Comparison of ENCODE assay signal across 8 cellular contexts in the genomic region with DNA sequence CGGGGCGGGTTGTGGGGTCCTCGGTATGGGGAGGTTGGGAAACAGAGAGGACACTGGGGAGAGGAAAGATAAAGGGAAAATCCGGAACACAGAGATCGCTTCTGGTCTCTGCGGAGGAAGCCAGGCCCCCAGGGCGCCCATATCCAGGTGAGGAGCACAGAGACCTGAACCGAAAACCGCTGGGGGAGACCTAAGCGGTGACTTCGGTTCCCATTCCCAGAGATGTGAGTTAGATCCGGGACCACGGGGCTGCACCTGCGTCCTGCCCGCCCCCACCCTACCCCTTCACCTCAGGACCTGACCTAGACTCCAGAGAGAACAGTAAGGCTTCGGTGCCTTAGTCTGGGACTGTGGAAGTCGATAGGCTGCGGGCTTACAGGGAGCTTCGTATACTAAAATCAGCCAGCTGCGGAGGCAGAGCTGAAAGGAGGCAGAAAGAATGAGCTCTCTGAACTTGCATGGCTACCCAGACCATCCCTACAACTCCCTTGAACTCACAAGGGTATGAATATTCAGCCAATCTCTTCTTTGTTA. TPM values are rescaled to one million over a fixed set of nuclear protein-coding genes. Genes with fewer than 3 reads are reported as not detected.
DNase-seq lines count a peak whose midpoint lies in the region; ATAC-seq and TF ChIP-seq lines count a peak whose summit lies in the region.

No MANE protein-coding gene starts in this region.

- H3K36me3 ChIP-seq in right atrium auricular region (no peaks in the 10 kb centered on the region), sigmoid colon (no peaks in the 10 kb centered on the region)

- peaks cover 25% of the 10 kb centered on the region for H3K36me3 Mint-ChIP-seq in activated T-helper 2 cell treated with anti-CD3 and anti-CD28 coated beads, Interferon-gamma antibody, Interleukin-2, Interleukin-4, amounts not matched to agents 10 μg/mL and 5 μg/mL and 100 μg/mL, durations not matched to agents 14 hours and 24 hours and 36 hours (ENCODE audit: low read depth)

- TF ChIP-seq CTCF in right atrium auricular region (IDR thresholded peaks at IDR 0.05) (no peak), sigmoid colon (IDR thresholded peaks at IDR 0.05) (no peak)

- peak overlapping the region; percentile 99 for H3K4me3 Mint-ChIP-seq in activated T-helper 2 cell treated with anti-CD3 and anti-CD28 coated beads, Interferon-gamma antibody, Interleukin-2, Interleukin-4, amounts not matched to agents 10 μg/mL and 5 μg/mL and 100 μg/mL, durations not matched to agents 14 hours and 24 hours and 36 hours (ENCODE audit: low read depth)

- peak overlapping the region; percentile 99 for H3K27ac ChIP-seq in right atrium auricular region
- peak overlapping the region; percentile 96 to 100 (median 99) for H3K27ac ChIP-seq in sigmoid colon

- ATAC-seq in GM21529 (IDR thresholded peaks at IDR 0.05; ENCODE audit: unreplicated experiment) = peak; percentile 8

- no peaks in the 10 kb centered on the region for H3K9me3 Mint-ChIP-seq in activated T-helper 2 cell treated with anti-CD3 and anti-CD28 coated beads, Interferon-gamma antibody, Interleukin-2, Interleukin-4, amounts not matched to agents 10 μg/mL and 5 μg/mL and 100 μg/mL, durations not matched to agents 14 hours and 24 hours and 36 hours

- peak; percentile 60 for DNase-seq in KBM-7
- no peak for DNase-seq in activated T-helper 2 cell treated with anti-CD3 and anti-CD28 coated beads, Interferon-gamma antibody, Interleukin-2, Interleukin-4, amounts not matched to agents 10 μg/mL and 5 μg/mL and 100 μg/mL, durations not matched to agents 14 hours and 24 hours and 36 hours (ENCODE audit: low spot score)
- no peak for DNase-seq in right atrium auricular region (ENCODE audit: low spot score)
- no peak for DNase-seq in sigmoid colon
- no peak for DNase-seq in GDM1 (lab: John Stamatoyannopoulos, UW)
- DNase-seq in activated CD4-positive, alpha-beta T cell treated with anti-CD3 and anti-CD28 coated beads, Interleukin-2, amount 50 U/mL, for 48 hours = no peak

- H3K9me3 ChIP-seq in right atrium auricular region (no peaks in the 10 kb centered on the region), sigmoid colon (no peaks in the 10 kb centered on the region)

- H3K4me1 ChIP-seq in right atrium auricular region (peaks cover 0 to 55% of the 10 kb centered on the region in 2 donors), sigmoid colon (peaks cover 0 to 49% (median 46%) of the 10 kb centered on the region in 4 donors)

- H3K27me3 ChIP-seq in right atrium auricular region (no peaks in the 10 kb centered on the region), sigmoid colon (no peaks in the 10 kb centered on the region)

- in situ Hi-C loops in KBM-7 (cut with MboI; ENCODE audit: low pct_unique_long_range_greater_than_20kb, low sequenced_read_pairs) = no loop called here

- H3K27ac Mint-ChIP-seq in activated T-helper 2 cell treated with anti-CD3 and anti-CD28 coated beads, Interferon-gamma antibody, Interleukin-2, Interleukin-4, amounts not matched to agents 10 μg/mL and 5 μg/mL and 100 μg/mL, durations not matched to agents 14 hours and 24 hours and 36 hours = peak overlapping the region; percentile 99

- no peak for TF ChIP-seq EP300 in sigmoid colon (IDR thresholded peaks at IDR 0.05)

- intact Hi-C loops in activated T-helper 2 cell treated with anti-CD3 and anti-CD28 coated beads, Interferon-gamma antibody, Interleukin-2, Interleukin-4, amounts not matched to agents 10 μg/mL and 5 μg/mL and 100 μg/mL, durations not matched to agents 14 hours and 24 hours and 36 hours (cut with micrococcal nuclease) = loop anchor here (1.0 to 10.0 kb wide), 4 partner anchors 35 to 301 kb away; partner anchors contain the start of genes BRD8, CDC25C, FAM53C and PKD2L2
- intact Hi-C loops in sigmoid colon (cut with DNase I) = loop anchor here (2.0 to 5.0 kb wide), 3 partner anchors 144 to 304 kb away; partner anchors contain the start of genes BRD8, FAM53C, HNRNPA0 and KIF20A

- WGBS in sigmoid colon, 2 donors = 1 to 2% methylated on average over 20 of the region's 20 CpGs

- no peak for TF ChIP-seq POLR2A in sigmoid colon (IDR thresholded peaks at IDR 0.05)

- H3K4me3 ChIP-seq in GM08714 (ENCODE audit: low read length) (peak overlapping the region; percentile 74), right atrium auricular region (peak overlapping the region; percentile 88 to 98), sigmoid colon (peak overlapping the region; percentile 82 to 100 (median 96))

- H3K4me1 Mint-ChIP-seq in activated T-helper 2 cell treated with anti-CD3 and anti-CD28 coated beads, Interferon-gamma antibody, Interleukin-2, Interleukin-4, amounts not matched to agents 10 μg/mL and 5 μg/mL and 100 μg/mL, durations not matched to agents 14 hours and 24 hours and 36 hours (ENCODE audit: low read depth) = peaks cover 56% of the 10 kb centered on the region

- H3K27me3 Mint-ChIP-seq in activated T-helper 2 cell treated with anti-CD3 and anti-CD28 coated beads, Interferon-gamma antibody, Interleukin-2, Interleukin-4, amounts not matched to agents 10 μg/mL and 5 μg/mL and 100 μg/mL, durations not matched to agents 14 hours and 24 hours and 36 hours (ENCODE audit: low read depth) = no peaks in the 10 kb centered on the region

RNA-seq across cellular contexts. Expression of gene FAM13B, which starts 0.5 kb away (rescaled TPM):
- total RNA-seq in activated T-helper 2 cell treated with anti-CD3 and anti-CD28 coated beads, Interferon-gamma antibody, Interleukin-2, Interleukin-4, amounts not matched to agents 10 μg/mL and 5 μg/mL and 100 μg/mL, durations not matched to agents 14 hours and 24 hours and 36 hours = 20.3 and 22.8 TPM in 2 replicates
- 10 to 100 TPM; 35.9 to 37.1 TPM for total RNA-seq in right atrium auricular region
- 10 to 100 TPM; 47.2 to 81.7 (median 58.7) TPM for total RNA-seq in sigmoid colon
- 10 to 100 TPM in 2 of 3 donors, 1 to 10 TPM in 1; 9.0 to 12.7 (median 12.6) TPM for polyA plus RNA-seq in sigmoid colon

RNA-seq across cellular contexts. Expression of gene WNT8A, which starts 50.5 kb away (rescaled TPM):
- not detected in 2 replicates for total RNA-seq in activated T-helper 2 cell treated with anti-CD3 and anti-CD28 coated beads, Interferon-gamma antibody, Interleukin-2, Interleukin-4, amounts not matched to agents 10 μg/mL and 5 μg/mL and 100 μg/mL, durations not matched to agents 14 hours and 24 hours and 36 hours
- total RNA-seq in right atrium auricular region (not detected), sigmoid colon (not detected)
- polyA plus RNA-seq in sigmoid colon = not detected
